10 cellular contexts compared by ENCODE assay signal in the genomic region with DNA sequence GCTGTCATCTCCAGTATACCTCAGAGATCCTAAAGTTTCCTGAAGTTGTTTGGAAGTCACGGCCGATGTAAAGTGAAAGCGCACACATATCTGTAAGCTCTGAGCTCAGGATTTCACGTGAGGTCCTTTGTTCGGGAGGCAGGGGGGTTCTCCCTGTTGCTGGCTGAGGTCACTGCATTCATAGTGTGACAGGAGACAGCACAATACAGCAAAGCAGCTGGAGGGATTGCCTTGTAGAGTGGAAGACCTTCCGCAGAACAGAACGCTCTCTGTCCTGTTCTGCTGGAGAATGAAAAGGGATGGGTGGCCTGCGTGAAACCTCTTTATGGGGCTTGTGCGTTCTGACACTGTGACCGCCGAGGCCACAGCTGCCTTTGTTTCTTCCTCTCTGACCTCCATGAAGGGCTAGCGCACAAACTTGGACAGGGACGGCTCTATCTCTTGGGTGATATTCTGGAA. TPM values are rescaled to one million over a fixed set of nuclear protein-coding genes. Genes with fewer than 3 reads are reported as not detected.
DNase-seq lines count a peak whose midpoint lies in the region; ATAC-seq and TF ChIP-seq lines count a peak whose summit lies in the region.
"Had no signal": no experiment of that assay in that cellular context is flagged by ENCODE, and none has a peak within 500 bp of the region (broad histone marks: within the 10 kb centered on the region; RNA-seq: fewer than 3 reads in every experiment).

No MANE protein-coding gene starts in this region.

- H3K4me3 ChIP-seq in GM12865 (ENCODE audit: low read depth, low read length) (peak overlapping the region; percentile 44), heart left ventricle (peak overlapping the region in 9 of 12 donors; percentile 6 to 56 (median 39))

- DNase-seq in GM12865 (ENCODE audit: low read depth), result peak; percentile 67
- no peak for DNase-seq in activated CD8-positive, alpha-beta T cell treated with anti-CD3 and anti-CD28 coated beads for 36 hours
- peak in 1 of 5 donors; percentile 48 for DNase-seq in heart left ventricle
- peak; percentile 70 for DNase-seq in retina
- no peak for DNase-seq in NCI-H146 (lab: John Stamatoyannopoulos, UW)
- DNase-seq in NCI-H82 (lab: John Stamatoyannopoulos, UW), result no peak
- DNase-seq in NCI-H748 treated with DMSO at 0.1 percent for 48 hours (lab: John Stamatoyannopoulos, UW), result no peak
- DNase-seq: kidney glomerular epithelial cell, NCI-H526 had no signal

- H3K4me1 Mint-ChIP-seq in activated CD8-positive, alpha-beta T cell treated with anti-CD3 and anti-CD28 coated beads for 36 hours (ENCODE audit: low read depth), result peaks cover 73% of the 10 kb centered on the region

- H3K9me3 ChIP-seq in heart left ventricle, result no peaks in the 10 kb centered on the region

- no peaks in the 10 kb centered on the region for H3K27me3 ChIP-seq in heart left ventricle

- H3K27ac Mint-ChIP-seq in activated CD8-positive, alpha-beta T cell treated with anti-CD3 and anti-CD28 coated beads for 36 hours, result peak overlapping the region; percentile 100

- POLR2A ChIA-PET in activated CD8-positive, alpha-beta T cell treated with anti-CD3 and anti-CD28 coated beads for 36 hours (lab: Charles Lee), result interaction anchor here (0.7 to 5.1 kb wide), 14 partner anchors 8 to 116 kb away, joined by 3 to 42 read pairs (median 4); a partner anchor contains a TSS

- H3K36me3 ChIP-seq in heart left ventricle, result no peaks in the 10 kb centered on the region

- H3K36me3 Mint-ChIP-seq in activated CD8-positive, alpha-beta T cell treated with anti-CD3 and anti-CD28 coated beads for 36 hours (ENCODE audit: low read depth), result peaks cover 3% of the 10 kb centered on the region

- WGBS in heart left ventricle, 4 donors, result 37 to 53% (median 46%) methylated on average over 13 of the region's 13 CpGs

- intact Hi-C loops in activated CD8-positive, alpha-beta T cell treated with anti-CD3 and anti-CD28 coated beads for 36 hours (cut with micrococcal nuclease), result loop anchor here (5.0 kb wide), 1 partner anchor 42 kb away; no protein-coding TSS in a partner anchor
- intact Hi-C loops in heart left ventricle (cut with DNase I), result loop anchor here in 3 of 10 donors (2.0 to 10.0 kb wide), 3 partner anchors 47 to 50 kb away; a partner anchor contains a TSS

- H3K4me1 ChIP-seq in heart left ventricle, result peaks cover 4 to 76% (median 47%) of the 10 kb centered on the region in 12 donors

- CTCF ChIA-PET in activated CD8-positive, alpha-beta T cell treated with anti-CD3 and anti-CD28 coated beads for 36 hours (lab: Charles Lee), result interaction anchor here (0.9 to 4.9 kb wide), 15 partner anchors 8 to 135 kb away, joined by 3 to 37 read pairs (median 4); no protein-coding TSS in a partner anchor

- H3K27ac ChIP-seq in heart left ventricle, result peak overlapping the region; percentile 11 to 97 (median 75)

- TF ChIP-seq CTCF in GM12865 (IDR thresholded peaks at IDR 0.05; ENCODE audit: insufficient read depth, low read depth, low read length, missing control alignments) (no peak), heart left ventricle (IDR thresholded peaks at IDR 0.05) (no peak)
- TF ChIP-seq CTCF in activated CD8-positive, alpha-beta T cell treated with anti-CD3 and anti-CD28 coated beads for 36 hours (IDR thresholded peaks at IDR 0.05), result no peak

- ATAC-seq in activated CD8-positive, alpha-beta T cell treated with anti-CD3 and anti-CD28 coated beads for 36 hours, result no peak
- ATAC-seq in heart left ventricle (peak in 2 of 4 donors; percentile 18 to 41), HG02588 (IDR thresholded peaks at IDR 0.05; ENCODE audit: unreplicated experiment) (no peak)

- H3K4me3 Mint-ChIP-seq in activated CD8-positive, alpha-beta T cell treated with anti-CD3 and anti-CD28 coated beads for 36 hours, result peak overlapping the region; percentile 59

- peaks cover 4% of the 10 kb centered on the region for H3K9me3 Mint-ChIP-seq in activated CD8-positive, alpha-beta T cell treated with anti-CD3 and anti-CD28 coated beads for 36 hours

- no peak for TF ChIP-seq POLR2A in heart left ventricle (IDR thresholded peaks at IDR 0.05)

- no peaks in the 10 kb centered on the region for H3K27me3 Mint-ChIP-seq in activated CD8-positive, alpha-beta T cell treated with anti-CD3 and anti-CD28 coated beads for 36 hours

RNA-seq across cellular contexts. Expression of a gene that starts 13.4 kb away (rescaled TPM):
- total RNA-seq in activated CD8-positive, alpha-beta T cell treated with anti-CD3 and anti-CD28 coated beads for 36 hours, result 10 to 100 TPM; 55.8 to 60.0 TPM
- total RNA-seq in heart left ventricle, result 10 to 100 TPM; 15.6 to 55.6 (median 23.0) TPM
- 10 to 100 TPM; 15.4 to 20.4 TPM for polyA plus RNA-seq in heart left ventricle

RNA-seq across cellular contexts. Expression of a gene that starts 48.0 kb away (rescaled TPM):
- total RNA-seq in activated CD8-positive, alpha-beta T cell treated with anti-CD3 and anti-CD28 coated beads for 36 hours, result 10 to 100 TPM; 65.7 to 70.3 TPM
- 10 to 100 TPM in 1 of 9 donors, 1 to 10 TPM in 8; 2.1 to 16.7 (median 5.4) TPM for total RNA-seq in heart left ventricle
- polyA plus RNA-seq in heart left ventricle, result 1 to 10 TPM; 2.1 to 2.7 TPM

Comparison
In these comparisons a context has a peak if more than half of its experiments do, and no peak if none do; other contexts are left out.
1. DNase-seq: peak in GM12865 (single experiment) and retina (single experiment); none in activated CD8-positive, alpha-beta T cell treated with anti-CD3 and anti-CD28 coated beads for 36 hours (single experiment), NCI-H146 (single experiment), NCI-H82 (single experiment) and NCI-H748 treated with DMSO at 0.1 percent for 48 hours (single experiment).